In genomic region chr20:63309261-63310071, GRCh38 we compare ENCODE assay signal across 8 cellular contexts. TPM values are rescaled to one million over a fixed set of nuclear protein-coding genes. Genes with fewer than 3 reads are reported as not detected.
DNase-seq lines count a peak whose midpoint lies in the region; ATAC-seq and TF ChIP-seq lines count a peak whose summit lies in the region.

No MANE protein-coding gene starts in this region.

- H3K27ac ChIP-seq in PC-3 (ENCODE audit: low read length) (no peak overlapping the region), right lobe of liver (no peak overlapping the region)

- H4K20me1 ChIP-seq in PC-3 (ENCODE audit: low read length) = no peaks in the 10 kb centered on the region

- H3F3A ChIP-seq in PC-3 (ENCODE audit: low read length, unreplicated experiment) = no peaks in the 10 kb centered on the region

- peak; percentile 73 for TF ChIP-seq CTCF in GM12873 (IDR thresholded peaks at IDR 0.05; ENCODE audit: insufficient read depth, low read depth, low read length, missing control alignments)
- peak; percentile 87 for TF ChIP-seq CTCF in PC-3 (conservative IDR thresholded peaks at IDR 0.05; ENCODE audit: low read depth, low read length)
- TF ChIP-seq CTCF in right lobe of liver (IDR thresholded peaks at IDR 0.05) = peak; percentile 77 to 83 (median 79)

- no peaks in the 10 kb centered on the region for H3K36me3 ChIP-seq in PC-3 (ENCODE audit: low read depth, low read length)
- no peaks in the 10 kb centered on the region for H3K36me3 ChIP-seq in right lobe of liver

- H3K4me1 ChIP-seq in PC-3 (ENCODE audit: insufficient read depth, low read length) (no peaks in the 10 kb centered on the region), right lobe of liver (no peaks in the 10 kb centered on the region)

- H3K9me2 ChIP-seq in PC-3 (replicated peaks; ENCODE audit: low read length) = no peaks in the 10 kb centered on the region

- 53% methylated on average over 4 of the region's 35 CpGs for WGBS in right lobe of liver (ENCODE audit: insufficient coverage, low coverage, low lambda C conversion rate, missing lambda C conversion rate)

- H2AFZ ChIP-seq in PC-3 (ENCODE audit: low read length) = no peak overlapping the region

- H3K79me2 ChIP-seq in PC-3 (ENCODE audit: low read length) = no peaks in the 10 kb centered on the region

- ATAC-seq in PC-3 = peak; percentile 75
- ATAC-seq in right lobe of liver = peak; percentile 50 to 76 (median 69)
- ATAC-seq in HG03159 (IDR thresholded peaks at IDR 0.05; ENCODE audit: unreplicated experiment) = no peak
- ATAC-seq in GM21526 (IDR thresholded peaks at IDR 0.05; ENCODE audit: low FRiP score, unreplicated experiment) = no peak
- no peak for ATAC-seq in GM18498 (IDR thresholded peaks at IDR 0.05; ENCODE audit: unreplicated experiment)

- H3K9me3 ChIP-seq in PC-3 (ENCODE audit: low read length) = no peaks in the 10 kb centered on the region
- no peaks in the 10 kb centered on the region for H3K9me3 ChIP-seq in right lobe of liver

- CTCF ChIA-PET in PC-3 (lab: Charles Lee) = interaction anchor here (0.7 to 2.8 kb wide), 5 partner anchors 12 to 226 kb away, joined by 3 to 37 read pairs (median 4); no protein-coding TSS in a partner anchor

- no peak for TF ChIP-seq POLR2A in right lobe of liver (IDR thresholded peaks at IDR 0.05)

- no peak overlapping the region for H3K9ac ChIP-seq in PC-3 (ENCODE audit: low read length)

- H3K4me3 ChIP-seq in PC-3 (ENCODE audit: low read length) = no peak overlapping the region
- no peak overlapping the region for H3K4me3 ChIP-seq in right lobe of liver

- POLR2A ChIA-PET in PC-3 (lab: Charles Lee; ENCODE audit: unreplicated experiment) = no interaction called here

- no TSS peak for BruUV-seq in PC-3 (replicated peaks; lab: Mats Ljungman, UMichigan)

- intact Hi-C loops in PC-3 (cut with micrococcal nuclease) = loop anchor here (1.0 kb wide), 1 partner anchor 72 kb away; no protein-coding TSS in a partner anchor
- intact Hi-C loops in right lobe of liver (cut with DNase I) = loop anchor here (5.0 kb wide), 1 partner anchor 73 kb away; no protein-coding TSS in a partner anchor

- peaks cover 16% of the 10 kb centered on the region; the same call in 1 of the 2 replicates for H3K27me3 ChIP-seq in PC-3 (ENCODE audit: low read length)
- H3K27me3 ChIP-seq in right lobe of liver = no peaks in the 10 kb centered on the region

- no peak overlapping the region for H3K4me2 ChIP-seq in PC-3 (ENCODE audit: low read length)

- DNase-seq in AG20443 (ENCODE audit: low spot score) = peak; percentile 80
- DNase-seq in PC-3 = peak; percentile 35
- DNase-seq in cerebellar cortex (ENCODE audit: low spot score) = peak; percentile 57
- DNase-seq in right lobe of liver = peak in 2 of 3 donors; percentile 52 to 62

RNA-seq across cellular contexts. Expression of gene COL20A1, which starts 16.5 kb away (rescaled TPM):
- total RNA-seq in PC-3 (2014; rRNA removed) = not detected in 2 replicates
- not detected for total RNA-seq in right lobe of liver

RNA-seq across cellular contexts. Expression of gene ARFGAP1, which starts 36.9 kb away (rescaled TPM):
- 75.6 and 92.0 TPM in 2 replicates for total RNA-seq in PC-3 (2014; rRNA removed)
- total RNA-seq in right lobe of liver = 10 to 100 TPM; 17.4 to 42.8 (median 29.5) TPM

RNA-seq across cellular contexts. Expression of gene CHRNA4, which starts 51.7 kb away (rescaled TPM):
- not detected in 2 replicates for total RNA-seq in PC-3 (2014; rRNA removed)
- 100 to 1,000 TPM in 1 of 6 experiments, 10 to 100 TPM in 3, 1 to 10 TPM in 2; 4.6 to 165 (median 26.8) TPM for total RNA-seq in right lobe of liver

RNA-seq across cellular contexts. Expression of gene NKAIN4, which starts 55.2 kb away (rescaled TPM):
- total RNA-seq in PC-3 (2014; rRNA removed) = not detected in 2 replicates
- not detected for total RNA-seq in right lobe of liver

Comparison
In these comparisons a context has a peak if more than half of its experiments do, and no peak if none do; other contexts are left out.
1. ATAC-seq: peak in PC-3 (single experiment) and right lobe of liver (4 of 4); none in HG03159 (single experiment), GM21526 (single experiment) and GM18498 (single experiment).
2. Peak in every context shown above with its lines, with median percentiles within 50 percentile points of each other: DNase-seq and CTCF ChIP-seq.